1 cellular context compared by ENCODE assay signal in genomic region chr1:64755356-64755755, GRCh38.
TF ChIP-seq lines count a peak whose summit lies in the region.

No MANE protein-coding gene starts in this region.

TF ChIP-seq in GM23338, 12 proteins besides CTCF, POLR2A, EP300 and RAD21 (continued from another document):
- TF ChIP-seq ZNF462 (CRISPR knock-in tag; IDR thresholded peaks at IDR 0.05) (no peak), JUNB (IDR thresholded peaks at IDR 0.05; ENCODE audit: unreplicated experiment) (no peak), EZH2phosphoT487 (IDR thresholded peaks at IDR 0.05; ENCODE audit: unreplicated experiment) (no peak), NANOG (IDR thresholded peaks at IDR 0.05; ENCODE audit: borderline replicate concordance) (no peak), POLR2AphosphoS5 (IDR thresholded peaks at IDR 0.05; ENCODE audit: low read depth) (no peak), ZNF114 (CRISPR knock-in tag; IDR thresholded peaks at IDR 0.05) (no peak), EZH2 (IDR thresholded peaks at IDR 0.05; ENCODE audit: low read depth, unreplicated experiment) (no peak), CREB1 (CRISPR knock-in tag; IDR thresholded peaks at IDR 0.05; ENCODE audit: low read depth) (no peak), ZNF331 (CRISPR knock-in tag; IDR thresholded peaks at IDR 0.05; ENCODE audit: low read depth) (no peak)
- TF ChIP-seq, protein P1, sequence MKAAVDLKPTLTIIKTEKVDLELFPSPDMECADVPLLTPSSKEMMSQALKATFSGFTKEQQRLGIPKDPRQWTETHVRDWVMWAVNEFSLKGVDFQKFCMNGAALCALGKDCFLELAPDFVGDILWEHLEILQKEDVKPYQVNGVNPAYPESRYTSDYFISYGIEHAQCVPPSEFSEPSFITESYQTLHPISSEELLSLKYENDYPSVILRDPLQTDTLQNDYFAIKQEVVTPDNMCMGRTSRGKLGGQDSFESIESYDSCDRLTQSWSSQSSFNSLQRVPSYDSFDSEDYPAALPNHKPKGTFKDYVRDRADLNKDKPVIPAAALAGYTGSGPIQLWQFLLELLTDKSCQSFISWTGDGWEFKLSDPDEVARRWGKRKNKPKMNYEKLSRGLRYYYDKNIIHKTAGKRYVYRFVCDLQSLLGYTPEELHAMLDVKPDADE (IDR thresholded peaks at IDR 0.05): no peak
TF ChIP-seq in GM23338: peak in this region for 0.
